18 cellular contexts compared by ENCODE assay signal in the genomic region with DNA sequence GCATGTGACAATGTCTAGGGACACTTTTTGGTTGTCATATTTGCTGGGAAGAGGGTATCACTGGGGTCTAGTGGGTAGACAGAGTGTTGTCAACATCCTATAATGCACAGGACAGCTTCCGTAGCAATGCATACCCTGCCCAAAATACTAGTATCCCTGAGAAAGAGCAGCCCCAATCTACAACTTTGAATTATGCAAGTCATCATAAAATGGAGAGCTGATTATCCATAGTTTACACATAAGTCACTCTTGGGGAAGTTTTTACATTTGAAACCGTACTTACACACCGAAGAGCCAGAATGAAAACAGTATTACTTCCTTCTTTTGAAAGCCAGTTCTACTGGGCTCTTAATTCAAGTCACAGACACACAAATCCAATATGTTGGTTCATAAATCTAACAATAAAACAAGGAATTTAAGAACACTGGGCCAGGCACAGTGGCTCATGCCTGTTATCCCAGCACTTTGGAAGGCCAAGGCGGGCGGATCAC. TPM values are rescaled to one million over a fixed set of nuclear protein-coding genes. Genes with fewer than 3 reads are reported as not detected.
A peak's percentile ranks its signal among the peaks of the same experiment; 100 is the strongest.
DNase-seq lines count a peak whose midpoint lies in the region; ATAC-seq, FAIRE-seq and TF ChIP-seq lines count a peak whose summit lies in the region.
"Had no signal": no experiment of that assay in that cellular context is flagged by ENCODE, and none has a peak within 500 bp of the region (broad histone marks: within the 10 kb centered on the region; RNA-seq: fewer than 3 reads in every experiment).

No MANE protein-coding gene starts in this region.

- no TSS peak for BruUV-seq in K562 (replicated peaks; lab: Mats Ljungman, UMichigan)

- intact Hi-C loops in K562 (cut with micrococcal nuclease) = no loop called here

- H3K9me3 Mint-ChIP-seq in activated T-cell treated with anti-CD3 and anti-CD28 coated beads, Interleukin-2, amount 50 U/mL, for 72 hours = no peaks in the 10 kb centered on the region
- H3K9me3 Mint-ChIP-seq in activated T-cell treated with anti-CD3 and anti-CD28 coated beads, Interleukin-2, amount 50 U/mL, for 4 hours = no peaks in the 10 kb centered on the region
- H3K9me3 Mint-ChIP-seq in HFFc6 = no peaks in the 10 kb centered on the region
- H3K9me3 Mint-ChIP-seq: activated naive CD8-positive, alpha-beta T cell treated with anti-CD3 and anti-CD28 coated beads for 36 hours; nephron progenitor cell had no signal

- H3K9me1 ChIP-seq in K562 (ENCODE audit: control insufficient read depth, insufficient read depth, low read length) = no peaks in the 10 kb centered on the region

- POLR2A ChIA-PET in K562 (lab: Yijun Ruan, JAX) = interaction anchor here (1.4 kb wide), 1 partner anchor 12 kb away, joined by 5 read pairs; no protein-coding TSS in a partner anchor

- no peak for TF ChIP-seq POLR2A in K562 (conservative IDR thresholded peaks at IDR 0.05)

- H3K36me3 ChIP-seq in K562 (ENCODE audit: control insufficient read depth, insufficient read depth, low read length) = peaks cover 64% of the 10 kb centered on the region
- peaks cover 2 to 3% of the 10 kb centered on the region in 2 experiments for H3K36me3 ChIP-seq in trophoblast cell (ENCODE audit: control insufficient read depth in 1 of 2, insufficient read depth in 2 of 2, low read length in 2 of 2)

- H4K91ac ChIP-seq in trophoblast cell (ENCODE audit: low read depth, low read length) = no peak overlapping the region

- no peak for TF ChIP-seq RAD21 in K562 (CRISPR knock-in tag; conservative IDR thresholded peaks at IDR 0.05 in 1 of 2, IDR thresholded peaks at IDR 0.05 in 1 of 2)

- H3K4me3 ChIP-seq in K562 (no peak overlapping the region), trophoblast cell (ENCODE audit: low read depth, low read length) (no peak overlapping the region)
- H3K4me3 ChIP-seq: Peyer's patch had no signal

- in situ Hi-C loops in K562 (cut with MboI) = no loop called here

- H3K14ac ChIP-seq in trophoblast cell (ENCODE audit: low read length) = no peak overlapping the region

- no peaks in the 10 kb centered on the region for H4K20me1 ChIP-seq in K562 (replicated peaks; ENCODE audit: control insufficient read depth, insufficient read depth, low read length)

- H2AK5ac ChIP-seq in trophoblast cell (ENCODE audit: low read length) = no peak overlapping the region

- no peak overlapping the region for H2BK120ac ChIP-seq in trophoblast cell (ENCODE audit: insufficient read depth, low read length, poor library complexity)

- CTCF ChIA-PET in K562 (lab: Yijun Ruan, JAX; ENCODE audit: low intra/inter-chr PET ratio) = no interaction called here

- TF ChIP-seq CTCF in HFFc6 (IDR thresholded peaks at IDR 0.05) (no peak), K562 (IDR thresholded peaks at IDR 0.05 in 2 of 3, conservative IDR thresholded peaks at IDR 0.05 in 1 of 3; ENCODE audit: insufficient read depth in 2 of 3, low read depth in 1 of 3, low read length in 3 of 3) (no peak)

- no peak overlapping the region for H2AFZ ChIP-seq in K562 (ENCODE audit: low read depth, low read length)
- no peak overlapping the region for H2AFZ ChIP-seq in trophoblast cell (ENCODE audit: insufficient read depth, low read length, poor library complexity)

- H3K4ac ChIP-seq in trophoblast cell (ENCODE audit: low read depth, low read length) = no peak overlapping the region

- H3K79me2 ChIP-seq in K562 (ENCODE audit: control insufficient read depth, insufficient read depth, low read length) = peaks cover 86% of the 10 kb centered on the region
- H3K79me2 ChIP-seq in trophoblast cell (ENCODE audit: control insufficient read depth, insufficient read depth, low read length, poor library complexity) = no peaks in the 10 kb centered on the region

- 93% methylated on average over 5 of the region's 5 CpGs for WGBS in K562 (ENCODE audit: insufficient coverage, low coverage, missing lambda C conversion rate)
- WGBS in trophoblast cell (ENCODE audit: extremely low coverage, insufficient coverage, insufficient read length) = no CpG with 5 or more reads among the region's 5 CpGs

- no peaks in the 10 kb centered on the region for H3K79me1 ChIP-seq in trophoblast cell (ENCODE audit: low read length)

- H3K9ac ChIP-seq in K562 (ENCODE audit: insufficient read depth in 1 of 2, low read depth in 2 of 2, low read length in 2 of 2) (no peak overlapping the region), trophoblast cell (ENCODE audit: low read length) (peak overlapping the region; percentile 18)

- TF ChIP-seq EP300 in K562 (IDR thresholded peaks at IDR 0.05; ENCODE audit: low read length) = no peak

- ATAC-seq in activated T-cell treated with anti-CD3 and anti-CD28 coated beads, Interleukin-2, amount 50 U/mL, for 72 hours (replicated peaks in 1 of 2) = no peak
- no peak for ATAC-seq in activated T-cell treated with anti-CD3 and anti-CD28 coated beads, Interleukin-2, amount 50 U/mL, for 4 hours
- ATAC-seq in K562 = no peak

- H3K23ac ChIP-seq in trophoblast cell (ENCODE audit: low read length) = no peak overlapping the region

- peaks cover 0 to 9% of the 10 kb centered on the region in 2 experiments; a peak in 2 of 5 replicates for H3K4me1 ChIP-seq in K562 (replicated peaks in 1 of 2; ENCODE audit: control insufficient read depth in 2 of 2, insufficient read depth in 2 of 2, low read length in 2 of 2)
- H3K4me1 ChIP-seq in trophoblast cell (ENCODE audit: control insufficient read depth in 1 of 2, insufficient read depth in 2 of 2, low read length in 2 of 2) = peaks cover 0 to 2% of the 10 kb centered on the region in 2 experiments

- no peak overlapping the region for H3K18ac ChIP-seq in trophoblast cell (ENCODE audit: low read length)

- H3K4me3 Mint-ChIP-seq in activated T-cell treated with anti-CD3 and anti-CD28 coated beads, Interleukin-2, amount 50 U/mL, for 72 hours = no peak overlapping the region
- H3K4me3 Mint-ChIP-seq in activated T-cell treated with anti-CD3 and anti-CD28 coated beads, Interleukin-2, amount 50 U/mL, for 4 hours = no peak overlapping the region
- H3K4me3 Mint-ChIP-seq in HFFc6 = no peak overlapping the region
- H3K4me3 Mint-ChIP-seq: activated naive CD8-positive, alpha-beta T cell treated with anti-CD3 and anti-CD28 coated beads for 36 hours; nephron progenitor cell had no signal

- no peak for FAIRE-seq in K562 (lab: Jason Lieb, UNC)
- FAIRE-seq: H54, HTR-8/SVneo had no signal

- no peaks in the 10 kb centered on the region for H3K27me3 Mint-ChIP-seq in activated T-cell treated with anti-CD3 and anti-CD28 coated beads, Interleukin-2, amount 50 U/mL, for 72 hours (ENCODE audit: low read depth)
- no peaks in the 10 kb centered on the region for H3K27me3 Mint-ChIP-seq in activated T-cell treated with anti-CD3 and anti-CD28 coated beads, Interleukin-2, amount 50 U/mL, for 4 hours (ENCODE audit: low read depth)
- no peaks in the 10 kb centered on the region for H3K27me3 Mint-ChIP-seq in HFFc6 (ENCODE audit: insufficient read depth)
- H3K27me3 Mint-ChIP-seq: activated naive CD8-positive, alpha-beta T cell treated with anti-CD3 and anti-CD28 coated beads for 36 hours had no signal

- H3K9me3 ChIP-seq in K562 (replicated peaks; ENCODE audit: control insufficient read depth, insufficient read depth, low read depth, low read length) (no peaks in the 10 kb centered on the region), trophoblast cell (ENCODE audit: insufficient read depth, low read depth, low read length) (no peaks in the 10 kb centered on the region)
- H3K9me3 ChIP-seq: Peyer's patch had no signal

- no peaks in the 10 kb centered on the region for H3K27me3 ChIP-seq in K562 (ENCODE audit: control insufficient read depth in 2 of 2, insufficient read depth in 2 of 2, low read length in 2 of 2)
- no peaks in the 10 kb centered on the region for H3K27me3 ChIP-seq in trophoblast cell (ENCODE audit: insufficient read depth, low read length)
- H3K27me3 ChIP-seq: Peyer's patch had no signal

- no peak overlapping the region for H4K8ac ChIP-seq in trophoblast cell (ENCODE audit: low read depth, low read length)

- no peak overlapping the region for H2BK5ac ChIP-seq in trophoblast cell (ENCODE audit: low read depth, low read length, poor library complexity)

- H3K36me3 Mint-ChIP-seq in activated T-cell treated with anti-CD3 and anti-CD28 coated beads, Interleukin-2, amount 50 U/mL, for 72 hours (ENCODE audit: insufficient read depth in 2 of 2) = peaks cover 4 to 30% of the 10 kb centered on the region in 2 donors
- H3K36me3 Mint-ChIP-seq in activated T-cell treated with anti-CD3 and anti-CD28 coated beads, Interleukin-2, amount 50 U/mL, for 4 hours (ENCODE audit: insufficient read depth) = peaks cover 34% of the 10 kb centered on the region
- H3K36me3 Mint-ChIP-seq in HFFc6 (ENCODE audit: low read depth) = peaks cover 42% of the 10 kb centered on the region

- H3K27ac ChIP-seq in K562 (ENCODE audit: extremely low read depth, low read depth, low read length) = peak overlapping the region; percentile 28; the same call in 2 of the 3 replicates
- no peak overlapping the region for H3K27ac ChIP-seq in trophoblast cell (ENCODE audit: low read depth, low read length)
- H3K27ac ChIP-seq: Peyer's patch, WERI-Rb-1 had no signal

- H3K4me2 ChIP-seq in K562 (ENCODE audit: insufficient read depth, low read length) = no peak overlapping the region
- H3K4me2 ChIP-seq in trophoblast cell (ENCODE audit: low read length) = no peak overlapping the region

- peaks cover 77% of the 10 kb centered on the region for H3K4me1 Mint-ChIP-seq in activated T-cell treated with anti-CD3 and anti-CD28 coated beads, Interleukin-2, amount 50 U/mL, for 72 hours (ENCODE audit: low read depth)
- peaks cover 62% of the 10 kb centered on the region for H3K4me1 Mint-ChIP-seq in activated T-cell treated with anti-CD3 and anti-CD28 coated beads, Interleukin-2, amount 50 U/mL, for 4 hours (ENCODE audit: low read depth)
- peaks cover 73% of the 10 kb centered on the region for H3K4me1 Mint-ChIP-seq in HFFc6 (ENCODE audit: low read depth)

- no peak overlapping the region for H2BK12ac ChIP-seq in trophoblast cell (ENCODE audit: low read length)

- H4K12ac ChIP-seq in trophoblast cell (ENCODE audit: low read depth, low read length) = no peak overlapping the region

- H3K27ac Mint-ChIP-seq in activated T-cell treated with anti-CD3 and anti-CD28 coated beads, Interleukin-2, amount 50 U/mL, for 72 hours = peak overlapping the region; percentile 54
- H3K27ac Mint-ChIP-seq in HFFc6 = peak overlapping the region; percentile 72
- H3K27ac Mint-ChIP-seq: activated naive CD8-positive, alpha-beta T cell treated with anti-CD3 and anti-CD28 coated beads for 36 hours; nephron progenitor cell had no signal

- no peak for DNase-seq in activated T-cell treated with anti-CD3 and anti-CD28 coated beads, Interleukin-2, amount 50 U/mL, for 72 hours
- DNase-seq in activated T-cell treated with anti-CD3 and anti-CD28 coated beads, Interleukin-2, amount 50 U/mL, for 4 hours = no peak
- DNase-seq in HFFc6 = no peak
- no peak for DNase-seq in K562 (ENCODE audit: extremely low read depth in 1 of 4, low spot score in 3 of 4)
- DNase-seq in trophoblast cell = peak in 1 of 2 donors; percentile 36
- DNase-seq in stimulated activated naive CD4-positive, alpha-beta T cell treated with Interleukin-2 at 50 U/mL for 16 hours (lab: John Stamatoyannopoulos, UW) = no peak
- DNase-seq in stimulated activated CD4-positive, alpha-beta T cell treated with anti-CD3 and anti-CD28 coated beads, Interleukin-4, amount 100 ng/mL, for 24 hours = no peak
- no peak for DNase-seq in NCI-H2227 (lab: John Stamatoyannopoulos, UW; ENCODE audit: unreplicated experiment)
- DNase-seq: activated CD8-positive, alpha-beta memory T cell treated with anti-CD3 and anti-CD28 coated beads, Interleukin-2, amount 50 U/mL, for 4 hours; activated naive CD8-positive, alpha-beta T cell treated with anti-CD3 and anti-CD28 coated beads for 36 hours; glutamatergic neuron; NCI-H2029; NCI-H510A treated with DMSO at 0.1 percent for 48 hours; nephron progenitor cell; Peyer's patch; WERI-Rb-1 had no signal

RNA-seq across cellular contexts. Expression of a gene that starts 21.6 kb away (rescaled TPM):
- 100 to 1,000 TPM in 1 of 2 donors, 10 to 100 TPM in 1; 88.7 to 116 TPM for total RNA-seq in activated T-cell treated with anti-CD3 and anti-CD28 coated beads, Interleukin-2, amount 50 U/mL, for 72 hours
- 100 to 1,000 TPM in 2 of 3 donors, 10 to 100 TPM in 1; 95.7 to 109 (median 101) TPM for total RNA-seq in activated T-cell treated with anti-CD3 and anti-CD28 coated beads, Interleukin-2, amount 50 U/mL, for 4 hours
- total RNA-seq in HFFc6 (2021; fragmentation: NEBNext Ultra II Directional; extraction: Animal tissue kit (Norgen Biotek cat#: 25700)) = 10 to 100 TPM; 69.8 to 88.1 (median 78.6) TPM
- total RNA-seq in K562 (2011; cell fraction: chromatin; rRNA removed; ENCODE audit: low replicate concordance) = 42.1 and 93.4 TPM in 2 replicates
- total RNA-seq in K562 (2011; cell fraction: nucleolus; rRNA removed) = 32.7 and 49.0 TPM in 2 replicates
- total RNA-seq in K562 (2011; cell fraction: nucleoplasm; rRNA removed) = 61.5 and 67.7 TPM in 2 replicates
- 20.3 and 24.3 TPM in 2 replicates for total RNA-seq in K562 (2014; rRNA removed)
- 21.8 and 29.5 TPM in 2 replicates for total RNA-seq in K562 (2014; rRNA removed; fragmentation: Illumina TruSeq; extraction: Trizol)
- total RNA-seq in K562 (2015; rRNA removed; fragmentation: Illumina TruSeq; extraction: Trizol) = 23.8 and 25.4 TPM in 2 replicates
- 35.4 and 39.5 TPM in 2 replicates for total RNA-seq in K562 (2021)
- polyA plus RNA-seq in K562 (2011; rRNA removed) = 26.2 and 40.7 TPM in 2 replicates
- 10.7 and 19.3 TPM in 2 replicates for polyA plus RNA-seq in K562 (2011; cell fraction: cytosol; rRNA removed)
- 34.2 and 35.9 TPM in 2 replicates for polyA plus RNA-seq in K562 (2011; cell fraction: nucleus; rRNA removed)
- polyA plus RNA-seq in K562 (2012) = 30.1 and 36.5 TPM in 2 replicates
- 35.4 and 38.1 TPM in 2 replicates for polyA plus RNA-seq in K562 (2014; fragmentation: Illumina TruSeq; extraction: Trizol)
- 10 to 100 TPM; 13.6 to 18.8 TPM for polyA plus RNA-seq in K562 (2014; fragmentation: Nextera tagmentation; extraction: Ambion mirVana)
- 30.4 and 30.5 TPM in 2 replicates for polyA plus RNA-seq in K562 (2014; rRNA removed)
- polyA minus RNA-seq in K562 (2011; rRNA and poly(A)+ RNA removed) = 30.0 and 36.5 TPM in 2 replicates
- polyA minus RNA-seq in K562 (2011; cell fraction: cytosol; rRNA and poly(A)+ RNA removed) = 10.1 and 12.3 TPM in 2 replicates
- 21.9 and 33.2 TPM in 2 replicates for polyA minus RNA-seq in K562 (2011; cell fraction: nucleus; rRNA and poly(A)+ RNA removed)
- 37.7 and 40.3 TPM in 2 replicates for polyA plus RNA-seq in trophoblast cell (2013)
